ENCODE assay signal across 1 cellular context in genomic region chr11:78416285-78417174, GRCh38.
A peak's percentile ranks its signal among the peaks of the same experiment; 100 is the strongest.
TF ChIP-seq lines count a peak whose summit lies in the region.

No MANE protein-coding gene starts in this region.

TF ChIP-seq in IMR-90, 13 proteins besides CTCF, POLR2A, EP300 and RAD21 (continued from another document):
- TF ChIP-seq USF2 (IDR thresholded peaks at IDR 0.05; ENCODE audit: low read depth, low read length) = peak; percentile 52; the same call in 1 of the 2 replicates
- TF ChIP-seq ELK1 (IDR thresholded peaks at IDR 0.05; ENCODE audit: borderline replicate concordance, low read depth, low read length) = no peak
- no peak for TF ChIP-seq CEBPB (IDR thresholded peaks at IDR 0.05; ENCODE audit: low read depth, low read length)
- peak; percentile 90 for TF ChIP-seq FOS (IDR thresholded peaks at IDR 0.05; ENCODE audit: low read depth, low read length)
- peak; percentile 95; the same call in 1 of the 2 replicates for TF ChIP-seq CHD1 (IDR thresholded peaks at IDR 0.05; ENCODE audit: low read depth, low read length)
